ENCODE assay signal across 17 cellular contexts in the genomic region with DNA sequence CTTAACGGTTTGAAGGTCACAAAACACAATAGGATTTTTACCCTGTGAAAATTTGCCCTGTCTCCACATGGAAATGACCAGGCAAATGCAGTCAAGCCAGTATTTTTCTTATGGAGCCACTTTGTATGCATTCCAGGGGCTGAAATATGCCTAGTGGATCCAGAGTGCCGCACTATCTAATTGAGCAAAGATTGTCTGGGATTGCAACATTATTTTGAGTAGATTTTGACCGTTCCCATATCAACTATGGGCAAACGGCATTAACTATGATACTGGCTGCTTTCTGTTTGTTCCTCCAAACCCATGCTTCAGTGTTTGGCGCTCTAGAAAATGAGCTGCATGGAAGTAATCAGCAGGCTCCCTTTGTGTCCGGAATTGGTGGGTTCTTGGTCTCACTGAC.
DNase-seq lines count a peak whose midpoint lies in the region; ATAC-seq and TF ChIP-seq lines count a peak whose summit lies in the region.
"Had no signal": no experiment of that assay in that cellular context is flagged by ENCODE, and none has a peak within 500 bp of the region (broad histone marks: within the 10 kb centered on the region; RNA-seq: fewer than 3 reads in every experiment).

No MANE protein-coding gene starts in this region.

- no peak overlapping the region for H2AK5ac ChIP-seq in mesenchymal stem cell (ENCODE audit: low read length, severe bottlenecking)

- no peak for TF ChIP-seq CTCF in NB4 (IDR thresholded peaks at IDR 0.05; ENCODE audit: low read depth, low read length)

- H3K9me3 ChIP-seq in mesenchymal stem cell (ENCODE audit: control insufficient read depth, low read length): no peaks in the 10 kb centered on the region

- H4K8ac ChIP-seq in mesenchymal stem cell (ENCODE audit: low read length): no peak overlapping the region

- H3K4ac ChIP-seq in mesenchymal stem cell (ENCODE audit: low read depth in 1 of 2, low read length in 2 of 2): no peak overlapping the region

- no peak overlapping the region for H3K14ac ChIP-seq in mesenchymal stem cell (ENCODE audit: low read length in 2 of 2)

- H3K4me1 ChIP-seq in mesenchymal stem cell (ENCODE audit: control insufficient read depth, insufficient read depth, low read depth, low read length): no peaks in the 10 kb centered on the region

- intact Hi-C loops in Right ventricle myocardium superior (cut with DNase I): no loop called here

- H2BK120ac ChIP-seq in mesenchymal stem cell (ENCODE audit: low read depth, low read length): no peak overlapping the region

- no peak for TF ChIP-seq POLR2A in NB4 (IDR thresholded peaks at IDR 0.05; ENCODE audit: extremely low read depth, insufficient read length)

- no peak overlapping the region for H3K9ac ChIP-seq in mesenchymal stem cell (ENCODE audit: low read length)

- H4K91ac ChIP-seq in mesenchymal stem cell (ENCODE audit: low read length): no peak overlapping the region

- no peak overlapping the region for H3K27ac ChIP-seq in mesenchymal stem cell (ENCODE audit: low read length, poor library complexity, severe bottlenecking)

- H3K36me3 ChIP-seq in mesenchymal stem cell (ENCODE audit: control insufficient read depth in 1 of 2, insufficient read depth in 2 of 2, low read depth in 1 of 2, low read length in 2 of 2): no peaks in the 10 kb centered on the region

- H3K4me2 ChIP-seq in mesenchymal stem cell (ENCODE audit: low read length, poor library complexity, severe bottlenecking): no peak overlapping the region

- no peak overlapping the region for H2BK15ac ChIP-seq in mesenchymal stem cell (ENCODE audit: low read depth, poor library complexity, severe bottlenecking)

- no peak overlapping the region for H2AFZ ChIP-seq in mesenchymal stem cell (ENCODE audit: low read depth, low read length)

- WGBS in mesenchymal stem cell: 97% methylated on average over 6 of the region's 6 CpGs

- DNase-seq in NB4 (ENCODE audit: low read depth): peak; percentile 53
- DNase-seq in fibroblast of peridontal ligament (ENCODE audit: extremely low read depth): peak; percentile 47
- peak; percentile 47 for DNase-seq in mesenchymal stem cell
- DNase-seq in inferior parietal cortex (ENCODE audit: extremely low spot score): no peak
- no peak for DNase-seq in Right ventricle myocardium superior
- DNase-seq in midbrain (lab: John Stamatoyannopoulos, UW): no peak
- DNase-seq in NCI-H526 (lab: John Stamatoyannopoulos, UW): no peak
- DNase-seq: ACHN; CD4-positive, alpha-beta T cell; H9; NCI-H1417; NCI-H2029; NCI-H2171; NCI-H446; NCI-H748 treated with DMSO at 0.1 percent for 48 hours; OCI-M1; RPMI8226 had no signal

- no peak overlapping the region for H3K23ac ChIP-seq in mesenchymal stem cell (ENCODE audit: low read length in 2 of 2)

- H3K79me1 ChIP-seq in mesenchymal stem cell (replicated peaks; ENCODE audit: low read length, poor library complexity, severe bottlenecking): no peaks in the 10 kb centered on the region

- H3K27me3 ChIP-seq in mesenchymal stem cell (ENCODE audit: control insufficient read depth in 1 of 2, insufficient read depth in 1 of 2, low read length in 2 of 2): no peaks in the 10 kb centered on the region

- no peak overlapping the region for H2BK5ac ChIP-seq in mesenchymal stem cell (ENCODE audit: low read depth, low read length, poor library complexity, severe bottlenecking)

- peak overlapping the region in 1 of 2 experiments; percentile 77 for H2BK12ac ChIP-seq in mesenchymal stem cell (ENCODE audit: low read length in 2 of 2)

- no peak overlapping the region for H3K18ac ChIP-seq in mesenchymal stem cell (ENCODE audit: low read depth in 1 of 2, low read length in 2 of 2)

- no peak for ATAC-seq in Right ventricle myocardium superior (ENCODE audit: poor library complexity)

- H3K4me3 ChIP-seq in NB4 (ENCODE audit: low read depth, low read length): peak overlapping the region; percentile 37
- H3K4me3 ChIP-seq in mesenchymal stem cell (ENCODE audit: insufficient read depth in 1 of 2, low read depth in 1 of 2, low read length in 2 of 2): no peak overlapping the region

Comparison
In these comparisons a context has a peak if more than half of its experiments do, and no peak if none do; other contexts are left out.
1. DNase-seq: peak in NB4 (single experiment), fibroblast of peridontal ligament (single experiment) and mesenchymal stem cell (single experiment); none in inferior parietal cortex (single experiment), Right ventricle myocardium superior (single experiment), midbrain (single experiment) and NCI-H526 (0 of 2).